ENCODE assay signal across 19 cellular contexts in genomic region chr3:106431698-106432097, GRCh38.
DNase-seq lines count a peak whose midpoint lies in the region; ATAC-seq, FAIRE-seq and TF ChIP-seq lines count a peak whose summit lies in the region.
"Had no signal": no experiment of that assay in that cellular context is flagged by ENCODE, and none has a peak within 500 bp of the region (broad histone marks: within the 10 kb centered on the region; RNA-seq: fewer than 3 reads in every experiment).

No MANE protein-coding gene starts in this region.

- H3K27me3 ChIP-seq in GM23338 (ENCODE audit: insufficient read depth) = no peaks in the 10 kb centered on the region
- H3K27me3 ChIP-seq in keratinocyte (ENCODE audit: control insufficient read depth, extremely low read depth, insufficient read depth, low read length) = no peaks in the 10 kb centered on the region
- no peaks in the 10 kb centered on the region for H3K27me3 ChIP-seq in osteoblast (ENCODE audit: insufficient read depth, low read length)
- H3K27me3 ChIP-seq in esophagus muscularis mucosa = no peaks in the 10 kb centered on the region

- no peak for TF ChIP-seq EP300 in esophagus muscularis mucosa (IDR thresholded peaks at IDR 0.05)

- H3K9me1 ChIP-seq in keratinocyte (ENCODE audit: control insufficient read depth, extremely low read depth, insufficient read depth, low read length) = no peaks in the 10 kb centered on the region

- H3K36me3 ChIP-seq in GM23338 (ENCODE audit: insufficient read depth) (no peaks in the 10 kb centered on the region), keratinocyte (ENCODE audit: control insufficient read depth in 2 of 2, extremely low read depth in 1 of 2, insufficient read depth in 2 of 2, low read length in 2 of 2) (no peaks in the 10 kb centered on the region), osteoblast (ENCODE audit: insufficient read depth, low read length) (no peaks in the 10 kb centered on the region), esophagus muscularis mucosa (no peaks in the 10 kb centered on the region)

- no peaks in the 10 kb centered on the region for H3F3A ChIP-seq in GM23338 (replicated peaks; ENCODE audit: low read depth)

- no peak overlapping the region for H3K4me3 ChIP-seq in GM23338
- no peak overlapping the region for H3K4me3 ChIP-seq in keratinocyte (ENCODE audit: control insufficient read depth in 2 of 3, extremely low read depth in 1 of 3, insufficient read depth in 2 of 3, low read depth in 1 of 3, low read length in 3 of 3)
- no peak overlapping the region for H3K4me3 ChIP-seq in osteoblast (ENCODE audit: insufficient read depth, low read length)
- no peak overlapping the region for H3K4me3 ChIP-seq in esophagus muscularis mucosa
- H3K4me3 ChIP-seq: A549 had no signal

- DNase-seq in GM23338 (ENCODE audit: low spot score) (no peak), SK-N-DZ (ENCODE audit: low spot score) (peak; percentile 23), keratinocyte (ENCODE audit: low read depth, low spot score) (no peak), osteoblast (ENCODE audit: insufficient read length, low spot score, missing footprints) (no peak), GM19238 (ENCODE audit: insufficient read length, low spot score) (no peak), esophagus muscularis mucosa (ENCODE audit: extremely low spot score) (no peak)
- DNase-seq in stimulated activated CD4-positive, alpha-beta T cell treated with anti-CD3 and anti-CD28 coated beads, Interleukin-2, amount 100 ng/mL, for 24 hours = no peak
- DNase-seq: Calu3; CD8-positive, alpha-beta T cell; DMS53; KBM-7; NCI-H1105; NCI-H2107; NCI-H510A; OCI-M1; SHP77 had no signal

- dilution Hi-C loops in keratinocyte (cut with MboI; ENCODE audit: extremely low pct_ligation_motif_present, low sequenced_read_pairs) = no loop called here

- 73% methylated on average over 7 of the region's 7 CpGs for WGBS in esophagus muscularis mucosa

- peak; percentile 9 for FAIRE-seq in keratinocyte (lab: Jason Lieb, UNC)
- FAIRE-seq: A549, GM12891, GM18507 had no signal

- H3K4me1 ChIP-seq in GM23338 (ENCODE audit: insufficient read depth) = no peaks in the 10 kb centered on the region
- H3K4me1 ChIP-seq in keratinocyte (ENCODE audit: control insufficient read depth, extremely low read depth, insufficient read depth, low read length) = peaks cover 5% of the 10 kb centered on the region
- peaks cover 22% of the 10 kb centered on the region for H3K4me1 ChIP-seq in osteoblast (ENCODE audit: insufficient read depth, low read length)
- peaks cover 0 to 16% (median 14%) of the 10 kb centered on the region in 4 donors for H3K4me1 ChIP-seq in esophagus muscularis mucosa

- no peak overlapping the region for H3K9ac ChIP-seq in keratinocyte (ENCODE audit: control insufficient read depth, extremely low read depth, insufficient read depth, low read length)

- H3K36me3 Mint-ChIP-seq in GM23338 (ENCODE audit: low read depth) = 0 out of 3 replicates have a peak, but pooled peaks cover 4% of the 10 kb centered on the region
- H3K36me3 Mint-ChIP-seq: CD8-positive, alpha-beta T cell had no signal

- H3K9me3 Mint-ChIP-seq in GM23338 = no peaks in the 10 kb centered on the region
- H3K9me3 Mint-ChIP-seq: CD8-positive, alpha-beta T cell had no signal

- H3K4me3 Mint-ChIP-seq in GM23338 = no peak overlapping the region
- H3K4me3 Mint-ChIP-seq: CD8-positive, alpha-beta T cell had no signal

- no peaks in the 10 kb centered on the region for H4K20me1 ChIP-seq in GM23338 (replicated peaks; ENCODE audit: insufficient read depth)
- no peaks in the 10 kb centered on the region for H4K20me1 ChIP-seq in keratinocyte (ENCODE audit: control insufficient read depth, extremely low read depth, insufficient read depth, low read length)
- H4K20me1 ChIP-seq in osteoblast (ENCODE audit: insufficient read depth, low read length) = no peaks in the 10 kb centered on the region

- H3K27ac ChIP-seq in GM23338 (ENCODE audit: low read depth) = no peak overlapping the region
- no peak overlapping the region for H3K27ac ChIP-seq in keratinocyte (ENCODE audit: control insufficient read depth, insufficient read depth, low read length)
- no peak overlapping the region for H3K27ac ChIP-seq in osteoblast (ENCODE audit: low read depth, low read length)
- H3K27ac ChIP-seq in esophagus muscularis mucosa (replicated peaks in 1 of 4) = no peak overlapping the region

- no peak for TF ChIP-seq POLR2A in esophagus muscularis mucosa (IDR thresholded peaks at IDR 0.05; ENCODE audit: low read depth)

- intact Hi-C loops in esophagus muscularis mucosa (cut with DNase I) = no loop called here

- no peak overlapping the region for H3K4me2 ChIP-seq in GM23338
- H3K4me2 ChIP-seq in keratinocyte (ENCODE audit: control insufficient read depth, extremely low read depth, insufficient read depth, low read depth, low read length) = no peak overlapping the region
- H3K4me2 ChIP-seq in osteoblast (ENCODE audit: insufficient read depth, low read length) = peak overlapping the region; percentile 49
- H3K4me2 ChIP-seq: A549 had no signal

- no peaks in the 10 kb centered on the region for H3K79me2 ChIP-seq in GM23338 (replicated peaks; ENCODE audit: insufficient read depth)
- no peaks in the 10 kb centered on the region for H3K79me2 ChIP-seq in keratinocyte (ENCODE audit: control insufficient read depth, insufficient read depth, low read length)
- H3K79me2 ChIP-seq in osteoblast (ENCODE audit: insufficient read depth, low read length) = no peaks in the 10 kb centered on the region

- 0 out of 2 replicates have a peak, but pooled peaks cover 3% of the 10 kb centered on the region for H3K9me2 ChIP-seq in GM23338 (ENCODE audit: insufficient read depth)

- no peaks in the 10 kb centered on the region for H3K4me1 Mint-ChIP-seq in GM23338

- H2AFZ ChIP-seq in GM23338 (0 out of 2 replicates have a peak overlapping the region, but pooled peaks have one; percentile 44), keratinocyte (ENCODE audit: control insufficient read depth, low read length) (no peak overlapping the region), osteoblast (ENCODE audit: low read length) (peak overlapping the region; percentile 87)

- no peak overlapping the region for H3K27ac Mint-ChIP-seq in GM23338
- H3K27ac Mint-ChIP-seq: CD8-positive, alpha-beta T cell had no signal

- H3K9me3 ChIP-seq in keratinocyte (ENCODE audit: control insufficient read depth, low read depth, low read length) (no peaks in the 10 kb centered on the region), osteoblast (ENCODE audit: low read depth, low read length) (no peaks in the 10 kb centered on the region), esophagus muscularis mucosa (no peaks in the 10 kb centered on the region)
- H3K9me3 ChIP-seq: A549 had no signal

- H3K27me3 Mint-ChIP-seq in GM23338 (ENCODE audit: insufficient read depth, low read depth, poor library complexity) = peaks cover 3% of the 10 kb centered on the region

- ATAC-seq in GM23338 = no peak
- ATAC-seq: A549; CD8-positive, alpha-beta T cell had no signal

- TF ChIP-seq CTCF in GM23338 (conservative IDR thresholded peaks at IDR 0.05; ENCODE audit: low read depth in 2 of 2) = no peak
- TF ChIP-seq CTCF in keratinocyte (optimal IDR thresholded peaks at IDR 0.05 in 1 of 3, IDR thresholded peaks at IDR 0.05 in 1 of 3, conservative IDR thresholded peaks at IDR 0.05 in 1 of 3; ENCODE audit: extremely low read depth in 1 of 3, insufficient read depth in 2 of 3, low read length in 3 of 3) = no peak
- TF ChIP-seq CTCF in osteoblast (IDR thresholded peaks at IDR 0.05; ENCODE audit: extremely low read depth, low read depth, low read length) = no peak
- TF ChIP-seq CTCF in esophagus muscularis mucosa (IDR thresholded peaks at IDR 0.05) = no peak

TF ChIP-seq in GM23338, 12 proteins besides CTCF, POLR2A, EP300 and RAD21:
- TF ChIP-seq ZNF114 (CRISPR knock-in tag; IDR thresholded peaks at IDR 0.05) (no peak), ETS1 (IDR thresholded peaks at IDR 0.05) (no peak)
